ENCODE assay signal across 8 cellular contexts in genomic region chr17:38322156-38322779, GRCh38. TPM values are rescaled to one million over a fixed set of nuclear protein-coding genes. Genes with fewer than 3 reads are reported as not detected.
DNase-seq lines count a peak whose midpoint lies in the region; ATAC-seq lines count a peak whose summit lies in the region.

No MANE protein-coding gene starts in this region.

- ATAC-seq in stimulated activated effector memory CD8-positive, alpha-beta T cell treated with anti-CD3 and anti-CD28 coated beads, Interleukin-12 subunit alpha, Interleukin-12 subunit beta, amount 100 ng/mL, for 72 hours: peak; percentile 86

- POLR2A ChIA-PET in activated CD4-positive, alpha-beta memory T cell treated with anti-CD3 and anti-CD28 coated beads, Interleukin-2, amount 10 ng/mL, durations not matched to agents 7 days and 5 days (lab: Charles Lee): interaction anchor here (1.6 kb wide), 1 partner anchor 10 kb away, joined by 4 read pairs; no protein-coding TSS in a partner anchor

- no peak overlapping the region for H3K4me3 Mint-ChIP-seq in activated CD4-positive, alpha-beta memory T cell treated with anti-CD3 and anti-CD28 coated beads, Interleukin-2, amount 10 ng/mL, durations not matched to agents 7 days and 5 days
- no peak overlapping the region for H3K4me3 Mint-ChIP-seq in stimulated activated effector memory CD8-positive, alpha-beta T cell treated with anti-CD3 and anti-CD28 coated beads, Interleukin-12 subunit alpha, Interleukin-12 subunit beta, amount 100 ng/mL, for 72 hours

- H3K27ac Mint-ChIP-seq in activated CD4-positive, alpha-beta memory T cell treated with anti-CD3 and anti-CD28 coated beads, Interleukin-2, amount 10 ng/mL, durations not matched to agents 7 days and 5 days: no peak overlapping the region
- H3K27ac Mint-ChIP-seq in stimulated activated effector memory CD8-positive, alpha-beta T cell treated with anti-CD3 and anti-CD28 coated beads, Interleukin-12 subunit alpha, Interleukin-12 subunit beta, amount 100 ng/mL, for 72 hours: no peak overlapping the region

- H3K27me3 Mint-ChIP-seq in activated CD4-positive, alpha-beta memory T cell treated with anti-CD3 and anti-CD28 coated beads, Interleukin-2, amount 10 ng/mL, durations not matched to agents 7 days and 5 days: no peaks in the 10 kb centered on the region

- peaks cover 7% of the 10 kb centered on the region for H3K4me1 Mint-ChIP-seq in activated CD4-positive, alpha-beta memory T cell treated with anti-CD3 and anti-CD28 coated beads, Interleukin-2, amount 10 ng/mL, durations not matched to agents 7 days and 5 days
- H3K4me1 Mint-ChIP-seq in stimulated activated effector memory CD8-positive, alpha-beta T cell treated with anti-CD3 and anti-CD28 coated beads, Interleukin-12 subunit alpha, Interleukin-12 subunit beta, amount 100 ng/mL, for 72 hours: peaks cover 5% of the 10 kb centered on the region

- H3K36me3 Mint-ChIP-seq in activated CD4-positive, alpha-beta memory T cell treated with anti-CD3 and anti-CD28 coated beads, Interleukin-2, amount 10 ng/mL, durations not matched to agents 7 days and 5 days (ENCODE audit: low read depth): peaks cover 21% of the 10 kb centered on the region
- H3K36me3 Mint-ChIP-seq in stimulated activated effector memory CD8-positive, alpha-beta T cell treated with anti-CD3 and anti-CD28 coated beads, Interleukin-12 subunit alpha, Interleukin-12 subunit beta, amount 100 ng/mL, for 72 hours: peaks cover 63% of the 10 kb centered on the region

- DNase-seq in NCI-H2081 (lab: John Stamatoyannopoulos, UW) (peak; percentile 40 to 43), NCI-H2081 treated with DMSO at 0.1 percent for 48 hours (lab: John Stamatoyannopoulos, UW) (no peak), NCI-H2196 (lab: John Stamatoyannopoulos, UW; ENCODE audit: unreplicated experiment) (peak; percentile 58), myocyte (ENCODE audit: low read depth) (peak; percentile 63), NOMO-1 treated with DMSO at 0.1 percent for 48 hours (lab: John Stamatoyannopoulos, UW; ENCODE audit: unreplicated experiment) (no peak)
- DNase-seq in activated CD4-positive, alpha-beta memory T cell treated with anti-CD3 and anti-CD28 coated beads, Interleukin-2, amount 10 ng/mL, durations not matched to agents 7 days and 5 days: peak; percentile 74
- DNase-seq in effector CD8-positive, alpha-beta T cell (lab: John Stamatoyannopoulos, UW): peak; percentile 62
- peak; percentile 65 to 85 for DNase-seq in stimulated activated effector memory CD8-positive, alpha-beta T cell treated with anti-CD3 and anti-CD28 coated beads, Interleukin-12 subunit alpha, Interleukin-12 subunit beta, amount 100 ng/mL, for 72 hours (ENCODE audit: low spot score in 2 of 2)

- CTCF ChIA-PET in activated CD4-positive, alpha-beta memory T cell treated with anti-CD3 and anti-CD28 coated beads, Interleukin-2, amount 10 ng/mL, durations not matched to agents 7 days and 5 days (lab: Charles Lee): interaction anchor here (0.6 to 2.4 kb wide), 10 partner anchors 11 to 126 kb away, joined by 3 to 19 read pairs (median 4); no protein-coding TSS in a partner anchor

- no peaks in the 10 kb centered on the region for H3K9me3 Mint-ChIP-seq in activated CD4-positive, alpha-beta memory T cell treated with anti-CD3 and anti-CD28 coated beads, Interleukin-2, amount 10 ng/mL, durations not matched to agents 7 days and 5 days
- H3K9me3 Mint-ChIP-seq in stimulated activated effector memory CD8-positive, alpha-beta T cell treated with anti-CD3 and anti-CD28 coated beads, Interleukin-12 subunit alpha, Interleukin-12 subunit beta, amount 100 ng/mL, for 72 hours: no peaks in the 10 kb centered on the region

RNA-seq across cellular contexts. Expression of gene GPR179, which starts 21.5 kb away (rescaled TPM):
- under 1 TPM in 1 of 2 experiments, not detected in 1; 0.08 TPM for total RNA-seq in activated CD4-positive, alpha-beta memory T cell treated with anti-CD3 and anti-CD28 coated beads, Interleukin-2, amount 10 ng/mL, durations not matched to agents 7 days and 5 days
- 0.03 and 0.05 TPM in 2 replicates for total RNA-seq in myocyte
- 0.03 TPM for polyA plus RNA-seq in myocyte (2012)

RNA-seq across cellular contexts. Expression of gene MRPL45, which starts 25.3 kb away (rescaled TPM):
- total RNA-seq in activated CD4-positive, alpha-beta memory T cell treated with anti-CD3 and anti-CD28 coated beads, Interleukin-2, amount 10 ng/mL, durations not matched to agents 7 days and 5 days: 10 to 100 TPM; 25.2 to 26.9 TPM
- 38.5 and 44.1 TPM in 2 replicates for total RNA-seq in myocyte
- polyA plus RNA-seq in myocyte (2012): 26.7 TPM

RNA-seq across cellular contexts. Expression of gene SOCS7, which starts 29.4 kb away (rescaled TPM):
- 10 to 100 TPM; 14.1 to 15.0 TPM for total RNA-seq in activated CD4-positive, alpha-beta memory T cell treated with anti-CD3 and anti-CD28 coated beads, Interleukin-2, amount 10 ng/mL, durations not matched to agents 7 days and 5 days
- 16.1 and 36.1 TPM in 2 replicates for total RNA-seq in myocyte
- 18.1 TPM for polyA plus RNA-seq in myocyte (2012)

Comparison
In these comparisons a context has a peak if more than half of its experiments do, and no peak if none do; other contexts are left out.
1. DNase-seq: peak in NCI-H2081 (2 of 2), NCI-H2196 (single experiment), activated CD4-positive, alpha-beta memory T cell treated with anti-CD3 and anti-CD28 coated beads, Interleukin-2, amount 10 ng/mL, durations not matched to agents 7 days and 5 days (single experiment), effector CD8-positive, alpha-beta T cell (single experiment), myocyte (single experiment) and stimulated activated effector memory CD8-positive, alpha-beta T cell treated with anti-CD3 and anti-CD28 coated beads, Interleukin-12 subunit alpha, Interleukin-12 subunit beta, amount 100 ng/mL, for 72 hours (2 of 2); none in NCI-H2081 treated with DMSO at 0.1 percent for 48 hours (single experiment) and NOMO-1 treated with DMSO at 0.1 percent for 48 hours (single experiment).